Comparison of ENCODE assay signal across 1 cellular context in the genomic region with DNA sequence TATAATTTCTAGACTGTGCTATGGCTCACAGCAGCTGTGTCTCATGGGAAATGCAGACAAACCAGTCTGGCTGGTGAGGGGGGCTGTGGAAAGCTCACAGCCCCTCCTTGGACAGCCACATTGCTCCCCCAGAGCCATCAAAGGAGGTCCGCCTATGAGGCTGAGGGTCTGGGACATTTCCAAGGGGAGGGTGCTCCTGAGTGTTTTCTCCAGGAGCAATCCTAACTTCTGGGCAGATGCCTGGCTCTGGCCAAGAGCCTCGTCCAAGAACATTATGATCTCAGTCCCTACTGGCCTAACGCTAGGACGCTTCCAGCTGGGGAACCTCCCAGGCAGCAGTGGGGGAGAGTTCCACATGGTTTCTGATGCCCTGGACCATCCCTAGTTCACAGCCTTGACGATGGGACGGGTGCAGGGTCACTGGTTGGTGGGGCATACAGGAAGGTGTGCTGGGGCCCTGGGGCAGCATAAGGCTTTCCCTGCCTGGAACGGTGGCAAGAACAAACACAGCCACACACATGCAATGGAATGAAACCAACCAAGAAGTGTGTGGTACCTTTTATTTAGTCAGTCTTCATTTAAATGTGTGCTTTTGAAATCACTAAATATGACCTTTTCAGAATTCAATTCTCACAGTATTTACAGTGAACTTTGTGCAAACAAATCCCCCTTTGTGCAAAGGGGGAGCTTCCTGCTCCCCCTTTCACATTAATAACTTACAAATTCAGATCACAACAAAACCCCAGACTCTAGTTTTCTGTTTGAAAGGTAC.
A peak's percentile ranks its signal among the peaks of the same experiment; 100 is the strongest.
TF ChIP-seq lines count a peak whose summit lies in the region.

No MANE protein-coding gene starts in this region.

TF ChIP-seq in HepG2, 621 proteins besides CTCF, POLR2A, EP300 and RAD21 (continued from another document):
- no peak for TF ChIP-seq GLMP (CRISPR knock-in tag; IDR thresholded peaks at IDR 0.05; ENCODE audit: borderline replicate concordance)
- TF ChIP-seq PCBP1 (IDR thresholded peaks at IDR 0.05; ENCODE audit: borderline replicate concordance, low read depth, low read length): no peak
- peak; percentile 23; the same call in 1 of the 2 replicates for TF ChIP-seq SALL1 (CRISPR knock-in tag; IDR thresholded peaks at IDR 0.05)
- TF ChIP-seq, protein P1, sequence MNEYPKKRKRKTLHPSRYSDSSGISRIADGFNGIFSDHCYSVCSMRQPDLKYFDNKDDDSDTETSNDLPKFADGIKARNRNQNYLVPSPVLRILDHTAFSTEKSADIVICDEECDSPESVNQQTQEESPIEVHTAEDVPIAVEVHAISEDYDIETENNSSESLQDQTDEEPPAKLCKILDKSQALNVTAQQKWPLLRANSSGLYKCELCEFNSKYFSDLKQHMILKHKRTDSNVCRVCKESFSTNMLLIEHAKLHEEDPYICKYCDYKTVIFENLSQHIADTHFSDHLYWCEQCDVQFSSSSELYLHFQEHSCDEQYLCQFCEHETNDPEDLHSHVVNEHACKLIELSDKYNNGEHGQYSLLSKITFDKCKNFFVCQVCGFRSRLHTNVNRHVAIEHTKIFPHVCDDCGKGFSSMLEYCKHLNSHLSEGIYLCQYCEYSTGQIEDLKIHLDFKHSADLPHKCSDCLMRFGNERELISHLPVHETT (CRISPR knock-in tag; conservative IDR thresholded peaks at IDR 0.05): no peak
- TF ChIP-seq MIXL1 (CRISPR knock-in tag; IDR thresholded peaks at IDR 0.05): 0 out of 2 replicates have a peak, but pooled peaks have one; percentile 27
- peak; percentile 28; the same call in 1 of the 2 replicates for TF ChIP-seq ZBTB38 (CRISPR knock-in tag; IDR thresholded peaks at IDR 0.05)
- no peak for TF ChIP-seq ZEB1 (IDR thresholded peaks at IDR 0.05; ENCODE audit: insufficient replicate concordance, low read depth)
- TF ChIP-seq HMG20A (CRISPR knock-in tag; IDR thresholded peaks at IDR 0.05; ENCODE audit: borderline replicate concordance): peak; percentile 46; the same call in 1 of the 2 replicates
